21 cellular contexts compared by ENCODE assay signal in genomic region chr20:34105978-34106675, GRCh38. TPM values are rescaled to one million over a fixed set of nuclear protein-coding genes. Genes with fewer than 3 reads are reported as not detected.
DNase-seq lines count a peak whose midpoint lies in the region; ATAC-seq, FAIRE-seq and TF ChIP-seq lines count a peak whose summit lies in the region.
"Had no signal": no experiment of that assay in that cellular context is flagged by ENCODE, and none has a peak within 500 bp of the region (broad histone marks: within the 10 kb centered on the region; RNA-seq: fewer than 3 reads in every experiment).

No MANE protein-coding gene starts in this region.

- H3K4me3 ChIP-seq in neural progenitor cell = no peak overlapping the region
- H3K4me3 ChIP-seq: coronary artery, sigmoid colon had no signal

- peaks cover 7% of the 10 kb centered on the region for H3K4me1 ChIP-seq in neural progenitor cell

- H3K27me3 Mint-ChIP-seq in stimulated activated naive CD8-positive, alpha-beta T cell treated with anti-CD3 and anti-CD28 coated beads, Interleukin-15, Interleukin-2, amounts not matched to agents 100 ng/mL and 50 ng/mL, for 24 hours = no peaks in the 10 kb centered on the region
- H3K27me3 Mint-ChIP-seq in activated CD8-positive, alpha-beta T cell treated with anti-CD3 and anti-CD28 coated beads for 36 hours = no peaks in the 10 kb centered on the region
- no peaks in the 10 kb centered on the region for H3K27me3 Mint-ChIP-seq in memory B cell
- no peaks in the 10 kb centered on the region for H3K27me3 Mint-ChIP-seq in neural progenitor cell (ENCODE audit: insufficient read depth, low read depth)
- H3K27me3 Mint-ChIP-seq: activated CD8-positive, alpha-beta memory T cell treated with anti-CD3 and anti-CD28 coated beads, Interleukin-2, amount 10 ng/mL, durations not matched to agents 7 days and 5 days had no signal

- H3K4me2 ChIP-seq in neural progenitor cell = no peak overlapping the region

- TF ChIP-seq CTCF in activated CD8-positive, alpha-beta T cell treated with anti-CD3 and anti-CD28 coated beads for 36 hours (IDR thresholded peaks at IDR 0.05) = no peak
- no peak for TF ChIP-seq CTCF in neural progenitor cell (IDR thresholded peaks at IDR 0.05)

- H4K20me1 ChIP-seq in neural progenitor cell (ENCODE audit: low read depth) = peaks cover 72% of the 10 kb centered on the region

- DNase-seq in stimulated activated naive CD8-positive, alpha-beta T cell treated with anti-CD3 and anti-CD28 coated beads, Interleukin-15, Interleukin-2, amounts not matched to agents 100 U/mL and 50 U/mL, for 24 hours = no peak
- no peak for DNase-seq in activated CD8-positive, alpha-beta T cell treated with anti-CD3 and anti-CD28 coated beads for 36 hours
- DNase-seq in memory B cell (ENCODE audit: low spot score in 2 of 2) (no peak), HTR-8/SVneo (ENCODE audit: insufficient read length, low spot score) (no peak), H4 (ENCODE audit: low spot score) (no peak), neural progenitor cell (ENCODE audit: low spot score) (no peak)
- DNase-seq: activated CD8-positive, alpha-beta memory T cell treated with anti-CD3 and anti-CD28 coated beads, Interleukin-2, amount 10 ng/mL, durations not matched to agents 7 days and 5 days; DMS79 treated with DMSO at 0.1 percent for 48 hours; glutamatergic neuron; H7; KG1; mesenchymal stem cell; NCI-H187 treated with DMSO at 0.1 percent for 48 hours; NCI-H226; sigmoid colon had no signal

- no peaks in the 10 kb centered on the region for H3K27me3 ChIP-seq in neural progenitor cell
- H3K27me3 ChIP-seq: sigmoid colon had no signal

- H2AFZ ChIP-seq in neural progenitor cell (replicated peaks) = no peak overlapping the region
- H2AFZ ChIP-seq: parathyroid adenoma had no signal

- FAIRE-seq in HTR-8/SVneo (lab: Jason Lieb, UNC) = no peak
- FAIRE-seq: endometrium had no signal

- H3K27ac ChIP-seq in neural progenitor cell = no peak overlapping the region
- H3K27ac ChIP-seq: coronary artery, parathyroid adenoma, sigmoid colon had no signal

- peak overlapping the region; percentile 63 for H3K27ac Mint-ChIP-seq in stimulated activated naive CD8-positive, alpha-beta T cell treated with anti-CD3 and anti-CD28 coated beads, Interleukin-15, Interleukin-2, amounts not matched to agents 100 ng/mL and 50 ng/mL, for 24 hours
- H3K27ac Mint-ChIP-seq in activated CD8-positive, alpha-beta T cell treated with anti-CD3 and anti-CD28 coated beads for 36 hours = peak overlapping the region; percentile 79
- H3K27ac Mint-ChIP-seq in memory B cell (peak overlapping the region; percentile 75), neural progenitor cell (no peak overlapping the region)

- intact Hi-C loops in activated CD8-positive, alpha-beta T cell treated with anti-CD3 and anti-CD28 coated beads for 36 hours (cut with micrococcal nuclease) = no loop called here

- peaks cover 19% of the 10 kb centered on the region for H3K36me3 ChIP-seq in neural progenitor cell

- H3K36me3 Mint-ChIP-seq in stimulated activated naive CD8-positive, alpha-beta T cell treated with anti-CD3 and anti-CD28 coated beads, Interleukin-15, Interleukin-2, amounts not matched to agents 100 ng/mL and 50 ng/mL, for 24 hours (ENCODE audit: low read depth) = peaks cover 91% of the 10 kb centered on the region
- H3K36me3 Mint-ChIP-seq in activated CD8-positive, alpha-beta T cell treated with anti-CD3 and anti-CD28 coated beads for 36 hours (ENCODE audit: low read depth) = peaks cover 84% of the 10 kb centered on the region
- H3K36me3 Mint-ChIP-seq in memory B cell (peaks cover 30% of the 10 kb centered on the region), neural progenitor cell (peaks cover 47% of the 10 kb centered on the region)

- no peak for ATAC-seq in stimulated activated naive CD8-positive, alpha-beta T cell treated with anti-CD3 and anti-CD28 coated beads, Interleukin-15, Interleukin-2, amounts not matched to agents 100 U/mL and 50 U/mL, for 24 hours
- no peak for ATAC-seq in activated CD8-positive, alpha-beta T cell treated with anti-CD3 and anti-CD28 coated beads for 36 hours
- ATAC-seq in memory B cell (ENCODE audit: low read depth) (no peak), GM21381 (IDR thresholded peaks at IDR 0.05; ENCODE audit: unreplicated experiment) (no peak)
- ATAC-seq: activated CD8-positive, alpha-beta memory T cell treated with anti-CD3 and anti-CD28 coated beads, Interleukin-2, amount 10 ng/mL, durations not matched to agents 7 days and 5 days; Panc1 had no signal

- CTCF ChIA-PET in activated CD8-positive, alpha-beta T cell treated with anti-CD3 and anti-CD28 coated beads for 36 hours (lab: Charles Lee) = no interaction called here

- peaks cover 85% of the 10 kb centered on the region for H3K4me1 Mint-ChIP-seq in stimulated activated naive CD8-positive, alpha-beta T cell treated with anti-CD3 and anti-CD28 coated beads, Interleukin-15, Interleukin-2, amounts not matched to agents 100 ng/mL and 50 ng/mL, for 24 hours (ENCODE audit: low read depth)
- H3K4me1 Mint-ChIP-seq in activated CD8-positive, alpha-beta T cell treated with anti-CD3 and anti-CD28 coated beads for 36 hours (ENCODE audit: low read depth) = peaks cover 78% of the 10 kb centered on the region
- H3K4me1 Mint-ChIP-seq in memory B cell = peaks cover 45% of the 10 kb centered on the region
- peaks cover 25% of the 10 kb centered on the region for H3K4me1 Mint-ChIP-seq in neural progenitor cell

- POLR2A ChIA-PET in activated CD8-positive, alpha-beta T cell treated with anti-CD3 and anti-CD28 coated beads for 36 hours (lab: Charles Lee) = interaction anchor here (0.6 to 4.3 kb wide), 5 partner anchors 9 to 24 kb away, joined by 3 to 22 read pairs (median 4); no protein-coding TSS in a partner anchor

- no peak overlapping the region for H3K4me3 Mint-ChIP-seq in stimulated activated naive CD8-positive, alpha-beta T cell treated with anti-CD3 and anti-CD28 coated beads, Interleukin-15, Interleukin-2, amounts not matched to agents 100 ng/mL and 50 ng/mL, for 24 hours
- H3K4me3 Mint-ChIP-seq in activated CD8-positive, alpha-beta T cell treated with anti-CD3 and anti-CD28 coated beads for 36 hours = no peak overlapping the region
- H3K4me3 Mint-ChIP-seq in memory B cell = no peak overlapping the region
- no peak overlapping the region for H3K4me3 Mint-ChIP-seq in neural progenitor cell
- H3K4me3 Mint-ChIP-seq: activated CD8-positive, alpha-beta memory T cell treated with anti-CD3 and anti-CD28 coated beads, Interleukin-2, amount 10 ng/mL, durations not matched to agents 7 days and 5 days had no signal

- H3F3A ChIP-seq in neural progenitor cell (ENCODE audit: low read depth) = no peaks in the 10 kb centered on the region

- H3K9me3 ChIP-seq in neural progenitor cell (ENCODE audit: low read depth) = no peaks in the 10 kb centered on the region
- H3K9me3 ChIP-seq: sigmoid colon had no signal

- H3K9me3 Mint-ChIP-seq in stimulated activated naive CD8-positive, alpha-beta T cell treated with anti-CD3 and anti-CD28 coated beads, Interleukin-15, Interleukin-2, amounts not matched to agents 100 ng/mL and 50 ng/mL, for 24 hours = no peaks in the 10 kb centered on the region
- H3K9me3 Mint-ChIP-seq in activated CD8-positive, alpha-beta T cell treated with anti-CD3 and anti-CD28 coated beads for 36 hours = no peaks in the 10 kb centered on the region
- H3K9me3 Mint-ChIP-seq in memory B cell (no peaks in the 10 kb centered on the region), neural progenitor cell (no peaks in the 10 kb centered on the region)

- peaks cover 96% of the 10 kb centered on the region for H3K79me2 ChIP-seq in neural progenitor cell (ENCODE audit: low read depth)

- no peak overlapping the region for H3K9ac ChIP-seq in neural progenitor cell
- H3K9ac ChIP-seq: parathyroid adenoma had no signal

RNA-seq across cellular contexts. Expression of gene EIF2S2, which starts 5.9 kb away (rescaled TPM):
- total RNA-seq in activated CD8-positive, alpha-beta T cell treated with anti-CD3 and anti-CD28 coated beads for 36 hours = 100 to 1,000 TPM; 161 to 164 TPM
- total RNA-seq in H4 (2014; rRNA removed; shearing (Covaris generic)) = 124 and 131 TPM in 2 replicates
- 71.0 and 114 TPM in 2 replicates for total RNA-seq in neural progenitor cell (ENCODE audit: low replicate concordance)
